24 cellular contexts compared by ENCODE assay signal in genomic region chr3:27451845-27452244, GRCh38.
"Had no signal": no experiment of that assay in that cellular context is flagged by ENCODE, and none has a peak within 500 bp of the region (broad histone marks: within the 10 kb centered on the region; RNA-seq: fewer than 3 reads in every experiment).

No MANE protein-coding gene starts in this region.

- H3K27me3 ChIP-seq: MG63 had no signal

- DNase-seq: activated CD4-positive, alpha-beta memory T cell treated with anti-CD3 and anti-CD28 coated beads for 36 hours; activated CD4-positive, alpha-beta T cell treated with anti-CD3 and anti-CD28 coated beads, Interleukin-2, amount 10 ng/mL, durations not matched to agents 7 days and 5 days; activated CD4-positive, CD25-positive, alpha-beta regulatory T cell; activated CD8-positive, alpha-beta memory T cell treated with anti-CD3 and anti-CD28 coated beads for 24 hours; activated gamma-delta T cell; activated naive CD4-positive, alpha-beta T cell treated with anti-CD3 and anti-CD28 coated beads for 36 hours; activated T-cell treated with anti-CD3 and anti-CD28 coated beads, Interleukin-2, amount 50 U/mL, for 4 hours; amygdala; cerebellar nuclear complex; KG1; MG63; NCI-H1105 treated with DMSO at 0.1 percent for 48 hours; NCI-H1436 treated with DMSO at 0.1 percent for 48 hours; NCI-H187; NCI-H2081; NCI-H510A treated with DMSO at 0.1 percent for 48 hours; NCI-H69; NK-92 treated with Interleukin-12 subunit alpha and Interleukin-12 subunit beta, amount 100 ng/mL, for 24 hours; OCI-M1; SIG-M5; T-helper 2 cell had no signal

- H3K27ac ChIP-seq: VCaP had no signal

- H3K4me3 Mint-ChIP-seq: activated CD4-positive, alpha-beta memory T cell treated with anti-CD3 and anti-CD28 coated beads for 36 hours; activated CD4-positive, alpha-beta T cell treated with anti-CD3 and anti-CD28 coated beads, Interleukin-2, amount 10 ng/mL, durations not matched to agents 7 days and 5 days; activated naive CD4-positive, alpha-beta T cell treated with anti-CD3 and anti-CD28 coated beads for 36 hours; activated naive CD8-positive, alpha-beta T cell; activated T-cell treated with anti-CD3 and anti-CD28 coated beads, Interleukin-2, amount 50 U/mL, for 4 hours; brain had no signal

- H3K27me3 Mint-ChIP-seq: activated CD4-positive, alpha-beta memory T cell treated with anti-CD3 and anti-CD28 coated beads for 36 hours; activated CD4-positive, alpha-beta T cell treated with anti-CD3 and anti-CD28 coated beads, Interleukin-2, amount 10 ng/mL, durations not matched to agents 7 days and 5 days; activated naive CD8-positive, alpha-beta T cell; brain had no signal

- H3K4me3 ChIP-seq: MG63 had no signal

- H3K9me3 Mint-ChIP-seq: activated CD4-positive, alpha-beta memory T cell treated with anti-CD3 and anti-CD28 coated beads for 36 hours; activated CD4-positive, alpha-beta T cell treated with anti-CD3 and anti-CD28 coated beads, Interleukin-2, amount 10 ng/mL, durations not matched to agents 7 days and 5 days; activated naive CD4-positive, alpha-beta T cell treated with anti-CD3 and anti-CD28 coated beads for 36 hours; activated T-cell treated with anti-CD3 and anti-CD28 coated beads, Interleukin-2, amount 50 U/mL, for 4 hours; brain had no signal

- H3K9me3 ChIP-seq: MG63 had no signal

- ATAC-seq: activated T-cell treated with anti-CD3 and anti-CD28 coated beads, Interleukin-2, amount 50 U/mL, for 4 hours had no signal

- H3K27ac Mint-ChIP-seq: activated CD4-positive, alpha-beta memory T cell treated with anti-CD3 and anti-CD28 coated beads for 36 hours; activated CD4-positive, alpha-beta T cell treated with anti-CD3 and anti-CD28 coated beads, Interleukin-2, amount 10 ng/mL, durations not matched to agents 7 days and 5 days; activated naive CD4-positive, alpha-beta T cell treated with anti-CD3 and anti-CD28 coated beads for 36 hours; activated naive CD8-positive, alpha-beta T cell; brain had no signal
